9 cellular contexts compared by ENCODE assay signal in genomic region chr1:22889213-22889827, GRCh38.
DNase-seq lines count a peak whose midpoint lies in the region; ATAC-seq and TF ChIP-seq lines count a peak whose summit lies in the region.
"Had no signal": no experiment of that assay in that cellular context is flagged by ENCODE, and none has a peak within 500 bp of the region (broad histone marks: within the 10 kb centered on the region; RNA-seq: fewer than 3 reads in every experiment).

No MANE protein-coding gene starts in this region.

- 51 to 52% methylated on average over 3 of the region's 3 CpGs for WGBS in esophagus squamous epithelium, 2 donors
- WGBS in ovary, 3 donors: 69 to 74% (median 73%) methylated on average over 3 of the region's 3 CpGs

- DNase-seq in AML-193 (lab: John Stamatoyannopoulos, UW) (peak; percentile 4 to 16), GM19238 (ENCODE audit: insufficient read length, low spot score) (peak; percentile 30), OCI-M1 (lab: John Stamatoyannopoulos, UW) (peak; percentile 47), esophagus squamous epithelium (lab: John Stamatoyannopoulos, UW) (no peak), ovary (peak in 1 of 5 donors; percentile 40), NCI-H128 (lab: John Stamatoyannopoulos, UW; ENCODE audit: unreplicated experiment) (no peak)
- no peak for DNase-seq in activated T-cell treated with anti-CD3 and anti-CD28 coated beads, Interleukin-2, amount 50 U/mL, for 4 hours

- no peak for TF ChIP-seq EP300 in ovary (IDR thresholded peaks at IDR 0.05)

- H3K4me1 ChIP-seq in esophagus squamous epithelium: no peaks in the 10 kb centered on the region
- H3K4me1 ChIP-seq in ovary (ENCODE audit: insufficient read depth): no peaks in the 10 kb centered on the region

- no peak overlapping the region for H3K4me3 Mint-ChIP-seq in activated T-cell treated with anti-CD3 and anti-CD28 coated beads, Interleukin-2, amount 50 U/mL, for 4 hours
- H3K4me3 Mint-ChIP-seq: stimulated activated naive CD8-positive, alpha-beta T cell treated with anti-CD3 and anti-CD28 coated beads, Interleukin-15, Interleukin-2, amounts not matched to agents 100 ng/mL and 50 ng/mL, for 24 hours had no signal

- intact Hi-C loops in esophagus squamous epithelium (cut with DNase I): loop anchor here (10.0 kb wide), 1 partner anchor 185 kb away; no protein-coding TSS in a partner anchor
- intact Hi-C loops in ovary (cut with DNase I): loop anchor here in 2 of 4 donors (5.0 kb wide), 1 partner anchor 187 kb away; no protein-coding TSS in a partner anchor

- H3K36me3 Mint-ChIP-seq in activated T-cell treated with anti-CD3 and anti-CD28 coated beads, Interleukin-2, amount 50 U/mL, for 4 hours (ENCODE audit: insufficient read depth): no peaks in the 10 kb centered on the region

- no peaks in the 10 kb centered on the region for H3K9me3 Mint-ChIP-seq in activated T-cell treated with anti-CD3 and anti-CD28 coated beads, Interleukin-2, amount 50 U/mL, for 4 hours
- H3K9me3 Mint-ChIP-seq: stimulated activated naive CD8-positive, alpha-beta T cell treated with anti-CD3 and anti-CD28 coated beads, Interleukin-15, Interleukin-2, amounts not matched to agents 100 ng/mL and 50 ng/mL, for 24 hours had no signal

- no peak overlapping the region for H3K4me3 ChIP-seq in esophagus squamous epithelium
- no peak overlapping the region for H3K4me3 ChIP-seq in ovary

- H3K36me3 ChIP-seq in esophagus squamous epithelium (no peaks in the 10 kb centered on the region), ovary (no peaks in the 10 kb centered on the region)

- peaks cover 0 to 24% (median 0%) of the 10 kb centered on the region in 4 donors for H3K27me3 ChIP-seq in esophagus squamous epithelium
- no peaks in the 10 kb centered on the region for H3K27me3 ChIP-seq in ovary

- peak in 5 of 6 experiments; percentile 72 to 92 (median 82) for TF ChIP-seq CTCF in esophagus squamous epithelium (IDR thresholded peaks at IDR 0.05)
- peak in 2 of 3 donors; percentile 61 to 79 for TF ChIP-seq CTCF in ovary (IDR thresholded peaks at IDR 0.05)

- no peak overlapping the region for H3K27ac ChIP-seq in esophagus squamous epithelium
- H3K27ac ChIP-seq in ovary: no peak overlapping the region

- TF ChIP-seq POLR2A in esophagus squamous epithelium (IDR thresholded peaks at IDR 0.05) (no peak), ovary (IDR thresholded peaks at IDR 0.05) (no peak)

- H3K27me3 Mint-ChIP-seq in activated T-cell treated with anti-CD3 and anti-CD28 coated beads, Interleukin-2, amount 50 U/mL, for 4 hours (ENCODE audit: low read depth): no peaks in the 10 kb centered on the region

- ATAC-seq in HG02623 (IDR thresholded peaks at IDR 0.05; ENCODE audit: unreplicated experiment): no peak
- ATAC-seq in activated T-cell treated with anti-CD3 and anti-CD28 coated beads, Interleukin-2, amount 50 U/mL, for 4 hours: no peak

- H3K9me3 ChIP-seq in esophagus squamous epithelium: no peaks in the 10 kb centered on the region
- H3K9me3 ChIP-seq in ovary: no peaks in the 10 kb centered on the region

- peaks cover 12% of the 10 kb centered on the region for H3K4me1 Mint-ChIP-seq in activated T-cell treated with anti-CD3 and anti-CD28 coated beads, Interleukin-2, amount 50 U/mL, for 4 hours (ENCODE audit: low read depth)

Comparison
In these comparisons a context has a peak if more than half of its experiments do, and no peak if none do; other contexts are left out.
1. DNase-seq: peak in AML-193 (2 of 2), GM19238 (single experiment) and OCI-M1 (single experiment); none in esophagus squamous epithelium (single experiment), NCI-H128 (single experiment) and activated T-cell treated with anti-CD3 and anti-CD28 coated beads, Interleukin-2, amount 50 U/mL, for 4 hours (single experiment).